20 cellular contexts compared by ENCODE assay signal in the genomic region with DNA sequence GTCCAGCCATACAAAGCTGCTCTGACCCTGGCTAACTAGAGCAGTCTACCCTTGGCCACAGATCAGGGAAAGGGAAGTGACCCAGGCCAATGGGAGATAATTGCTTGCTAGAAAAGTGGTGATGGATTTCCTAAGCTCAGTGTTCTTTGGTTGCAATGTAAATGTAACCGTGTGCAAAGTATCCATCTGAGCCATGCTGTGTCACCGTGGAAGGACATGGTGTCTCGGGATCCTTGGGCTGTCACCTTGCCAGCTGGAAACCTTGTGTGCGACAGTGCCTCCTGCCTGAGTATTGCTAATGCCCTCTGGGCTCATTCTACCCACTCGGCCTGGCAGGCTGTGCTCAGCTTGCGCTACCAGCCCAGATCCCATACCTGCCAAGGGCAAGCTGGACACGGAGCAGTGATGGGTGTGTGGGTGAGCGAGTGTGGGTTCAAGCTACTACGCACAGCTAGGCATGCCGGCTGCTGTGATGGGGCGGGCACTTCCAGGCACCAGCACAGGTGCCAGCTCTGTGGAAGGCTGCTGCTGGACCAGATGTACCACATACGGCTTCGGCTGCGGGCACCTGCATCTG. TPM values are rescaled to one million over a fixed set of nuclear protein-coding genes. Genes with fewer than 3 reads are reported as not detected.
DNase-seq lines count a peak whose midpoint lies in the region; ATAC-seq and TF ChIP-seq lines count a peak whose summit lies in the region.
"Had no signal": no experiment of that assay in that cellular context is flagged by ENCODE, and none has a peak within 500 bp of the region (broad histone marks: within the 10 kb centered on the region; RNA-seq: fewer than 3 reads in every experiment).

No MANE protein-coding gene starts in this region.

- 78 to 86% methylated on average over 4 to 5 of the region's 14 CpGs for WGBS in esophagus squamous epithelium, 2 donors

- no peaks in the 10 kb centered on the region for H3K27me3 ChIP-seq in esophagus squamous epithelium
- H3K27me3 ChIP-seq in effector memory CD4-positive, alpha-beta T cell (replicated peaks; ENCODE audit: control insufficient read depth, insufficient read depth, low read length, poor library complexity, severe bottlenecking): no peaks in the 10 kb centered on the region

- H3K9me3 ChIP-seq in esophagus squamous epithelium: no peaks in the 10 kb centered on the region
- no peaks in the 10 kb centered on the region for H3K9me3 ChIP-seq in effector memory CD4-positive, alpha-beta T cell (ENCODE audit: control insufficient read depth, low read length)
- H3K9me3 ChIP-seq: Caco-2, SK-N-SH had no signal

- intact Hi-C loops in esophagus squamous epithelium (cut with DNase I): no loop called here

- no peak overlapping the region for H3K4me3 ChIP-seq in esophagus squamous epithelium
- no peak overlapping the region for H3K4me3 ChIP-seq in effector memory CD4-positive, alpha-beta T cell (ENCODE audit: insufficient read depth, low read depth, low read length, poor library complexity, severe bottlenecking)
- H3K4me3 ChIP-seq: GM23338 had no signal

- peak; percentile 84 for ATAC-seq in left lobe of liver
- ATAC-seq: GM23338 had no signal

- H3K27ac ChIP-seq in 22Rv1 (no peak overlapping the region), esophagus squamous epithelium (no peak overlapping the region)
- no peak overlapping the region for H3K27ac ChIP-seq in effector memory CD4-positive, alpha-beta T cell (ENCODE audit: insufficient read depth, low read length, poor library complexity, severe bottlenecking)

- DNase-seq in NCI-H2029 (lab: John Stamatoyannopoulos, UW) (peak; percentile 12), NCI-H2029 treated with DMSO at 0.1 percent for 48 hours (lab: John Stamatoyannopoulos, UW) (no peak), SKM-1 treated with dmso at 0.1 percent for 144 hours (lab: John Stamatoyannopoulos, UW; ENCODE audit: unreplicated experiment) (peak; percentile 54), left lobe of liver (ENCODE audit: low spot score) (peak; percentile 91), esophagus squamous epithelium (lab: John Stamatoyannopoulos, UW) (no peak)
- DNase-seq in activated T-cell treated with anti-CD3 and anti-CD28 coated beads, Interleukin-2, amount 50 U/mL, for 1 hour: no peak
- no peak for DNase-seq in effector memory CD4-positive, alpha-beta T cell
- DNase-seq: Caco-2; CD4-positive, alpha-beta T cell; HCEC 1CT; NCI-H1417 treated with DMSO at 0.1 percent for 48 hours; NCI-H187 treated with DMSO at 0.1 percent for 48 hours; NCI-H446 treated with DMSO at 0.1 percent for 48 hours; NCI-H69; NK-92 treated with Interleukin-12 subunit alpha and Interleukin-12 subunit beta, amount 100 ng/mL, for 24 hours; OCI-M1; SHP77 treated with DMSO at 0.1 percent for 48 hours; SK-N-SH had no signal

- TF ChIP-seq CTCF in 22Rv1 (IDR thresholded peaks at IDR 0.05): 0 out of 2 replicates have a peak, but pooled peaks have one; percentile 6
- no peak for TF ChIP-seq CTCF in esophagus squamous epithelium (IDR thresholded peaks at IDR 0.05)

- no peaks in the 10 kb centered on the region for H3K4me1 ChIP-seq in esophagus squamous epithelium
- no peaks in the 10 kb centered on the region for H3K4me1 ChIP-seq in effector memory CD4-positive, alpha-beta T cell (ENCODE audit: control insufficient read depth, insufficient read depth, low read length, poor library complexity, severe bottlenecking)
- H3K4me1 ChIP-seq: Caco-2 had no signal

- TF ChIP-seq POLR2A in esophagus squamous epithelium (IDR thresholded peaks at IDR 0.05): no peak

- H3K36me3 ChIP-seq in esophagus squamous epithelium: no peaks in the 10 kb centered on the region
- H3K36me3 ChIP-seq in effector memory CD4-positive, alpha-beta T cell (ENCODE audit: control insufficient read depth, insufficient read depth, low read length): no peaks in the 10 kb centered on the region

RNA-seq across cellular contexts. Expression of gene SIAH2, which starts 10.7 kb away (rescaled TPM):
- 39.5 TPM for total RNA-seq in left lobe of liver
- 10 to 100 TPM; 39.4 to 74.8 (median 51.8) TPM for total RNA-seq in esophagus squamous epithelium

Comparison
In these comparisons a context has a peak if more than half of its experiments do, and no peak if none do; other contexts are left out.
1. DNase-seq: peak in NCI-H2029 (single experiment), SKM-1 treated with dmso at 0.1 percent for 144 hours (single experiment) and left lobe of liver (single experiment); none in NCI-H2029 treated with DMSO at 0.1 percent for 48 hours (single experiment), esophagus squamous epithelium (single experiment), activated T-cell treated with anti-CD3 and anti-CD28 coated beads, Interleukin-2, amount 50 U/mL, for 1 hour (single experiment) and effector memory CD4-positive, alpha-beta T cell (0 of 3).